Comparison of ENCODE assay signal across 21 cellular contexts in genomic region chr16:62832214-62832613, GRCh38.
"Had no signal": no experiment of that assay in that cellular context is flagged by ENCODE, and none has a peak within 500 bp of the region (broad histone marks: within the 10 kb centered on the region; RNA-seq: fewer than 3 reads in every experiment).

No MANE protein-coding gene starts in this region.

- H3K9ac ChIP-seq: KMS-11 had no signal

- H3K36me3 ChIP-seq: SJSA1 had no signal

- H3K27ac ChIP-seq: KMS-11, SJSA1, SK-N-MC had no signal

- H3K4me1 ChIP-seq: SJSA1 had no signal

- H3K27me3 Mint-ChIP-seq: IgD-negative memory B cell had no signal

- ATAC-seq: K562 had no signal

- H3K4me2 ChIP-seq: KMS-11 had no signal

- H3K36me3 Mint-ChIP-seq: IgD-negative memory B cell had no signal

- H3K27me3 ChIP-seq: SJSA1 had no signal

- H3K4me1 Mint-ChIP-seq: IgD-negative memory B cell had no signal

- H3K4me3 Mint-ChIP-seq: IgD-negative memory B cell had no signal

- H3K4me3 ChIP-seq: K562, SJSA1, SK-N-MC had no signal

- DNase-seq: Kasumi-1, NCI-H1092, NCI-H1105 treated with DMSO at 0.1 percent for 48 hours, NCI-H1417 treated with DMSO at 0.1 percent for 48 hours, NCI-H1694 treated with DMSO at 0.1 percent for 48 hours, NCI-H1930, NCI-H2081, NCI-H2107, NCI-H2171, NCI-H226, NCI-H446, NCI-H510A treated with DMSO at 0.1 percent for 48 hours, NCI-H526, Right ventricle myocardium superior, RPMI8226, SIG-M5 had no signal

- H3K27ac Mint-ChIP-seq: IgD-negative memory B cell had no signal
